1 cellular context compared by ENCODE assay signal in the genomic region with DNA sequence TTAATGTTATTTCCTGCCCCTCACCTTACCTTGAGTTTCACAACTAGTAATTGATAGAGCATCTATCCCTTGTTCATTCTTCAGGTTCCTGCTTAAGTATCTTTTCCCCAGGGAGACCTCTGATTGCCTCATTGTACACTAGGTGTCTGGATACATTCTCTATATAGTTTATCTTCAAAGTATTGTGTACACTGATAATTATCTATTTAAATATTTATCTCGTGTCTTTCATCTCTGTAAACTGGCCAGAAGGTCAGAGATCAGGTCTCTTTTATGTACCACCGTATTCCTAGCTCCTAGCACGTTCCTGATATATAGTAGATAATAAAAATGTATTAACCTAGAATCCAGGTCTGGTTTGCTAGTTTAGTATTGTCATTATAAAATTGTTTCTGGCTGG.
TF ChIP-seq lines count a peak whose summit lies in the region.

No MANE protein-coding gene starts in this region.

TF ChIP-seq in HepG2, 621 proteins besides CTCF, POLR2A, EP300 and RAD21:
- no peak for TF ChIP-seq ZNF101 (CRISPR knock-in tag; IDR thresholded peaks at IDR 0.05; ENCODE audit: borderline replicate concordance, low read depth)
- no peak for TF ChIP-seq SOX13 (IDR thresholded peaks at IDR 0.05)
- peak in 1 of 2 experiments; percentile 22; a peak in 1 of 4 replicates for TF ChIP-seq SOX13 (CRISPR knock-in tag; conservative IDR thresholded peaks at IDR 0.05 in 1 of 2, IDR thresholded peaks at IDR 0.05 in 1 of 2)
- TF ChIP-seq MBNL3 (CRISPR knock-in tag; conservative IDR thresholded peaks at IDR 0.05), result no peak
- TF ChIP-seq STAG1 (CRISPR knock-in tag; IDR thresholded peaks at IDR 0.05), result no peak
- no peak for TF ChIP-seq YEATS4 (CRISPR knock-in tag; IDR thresholded peaks at IDR 0.05; ENCODE audit: borderline replicate concordance)
- peak; percentile 61; the same call in 1 of the 2 replicates for TF ChIP-seq ISL2 (CRISPR knock-in tag; IDR thresholded peaks at IDR 0.05)
- TF ChIP-seq NFE2L2 (IDR thresholded peaks at IDR 0.05; ENCODE audit: low read length), result no peak
- TF ChIP-seq CREM (IDR thresholded peaks at IDR 0.05), result peak; percentile 17; the same call in 1 of the 2 replicates
- TF ChIP-seq CREM (CRISPR knock-in tag; IDR thresholded peaks at IDR 0.05), result no peak
- no peak for TF ChIP-seq ZBTB7B (CRISPR knock-in tag; IDR thresholded peaks at IDR 0.05)
- 0 out of 2 replicates have a peak, but pooled peaks have one; percentile 21 for TF ChIP-seq RARA (CRISPR knock-in tag; IDR thresholded peaks at IDR 0.05)
- no peak for TF ChIP-seq ZNF788 (CRISPR knock-in tag; IDR thresholded peaks at IDR 0.05; ENCODE audit: borderline replicate concordance)
- TF ChIP-seq ZFP62 (CRISPR knock-in tag; IDR thresholded peaks at IDR 0.05), result no peak
- TF ChIP-seq GPN1 (CRISPR knock-in tag; IDR thresholded peaks at IDR 0.05; ENCODE audit: borderline replicate concordance), result no peak
- no peak for TF ChIP-seq SALL1 (CRISPR knock-in tag; IDR thresholded peaks at IDR 0.05)
- TF ChIP-seq SOX6 (IDR thresholded peaks at IDR 0.05), result no peak
- TF ChIP-seq SOX6 (CRISPR knock-in tag; IDR thresholded peaks at IDR 0.05), result 0 out of 2 replicates have a peak, but pooled peaks have one; percentile 17
- TF ChIP-seq TCF7 (IDR thresholded peaks at IDR 0.05; ENCODE audit: low read depth), result peak; percentile 48; the same call in 1 of the 2 replicates
- TF ChIP-seq, protein P1, sequence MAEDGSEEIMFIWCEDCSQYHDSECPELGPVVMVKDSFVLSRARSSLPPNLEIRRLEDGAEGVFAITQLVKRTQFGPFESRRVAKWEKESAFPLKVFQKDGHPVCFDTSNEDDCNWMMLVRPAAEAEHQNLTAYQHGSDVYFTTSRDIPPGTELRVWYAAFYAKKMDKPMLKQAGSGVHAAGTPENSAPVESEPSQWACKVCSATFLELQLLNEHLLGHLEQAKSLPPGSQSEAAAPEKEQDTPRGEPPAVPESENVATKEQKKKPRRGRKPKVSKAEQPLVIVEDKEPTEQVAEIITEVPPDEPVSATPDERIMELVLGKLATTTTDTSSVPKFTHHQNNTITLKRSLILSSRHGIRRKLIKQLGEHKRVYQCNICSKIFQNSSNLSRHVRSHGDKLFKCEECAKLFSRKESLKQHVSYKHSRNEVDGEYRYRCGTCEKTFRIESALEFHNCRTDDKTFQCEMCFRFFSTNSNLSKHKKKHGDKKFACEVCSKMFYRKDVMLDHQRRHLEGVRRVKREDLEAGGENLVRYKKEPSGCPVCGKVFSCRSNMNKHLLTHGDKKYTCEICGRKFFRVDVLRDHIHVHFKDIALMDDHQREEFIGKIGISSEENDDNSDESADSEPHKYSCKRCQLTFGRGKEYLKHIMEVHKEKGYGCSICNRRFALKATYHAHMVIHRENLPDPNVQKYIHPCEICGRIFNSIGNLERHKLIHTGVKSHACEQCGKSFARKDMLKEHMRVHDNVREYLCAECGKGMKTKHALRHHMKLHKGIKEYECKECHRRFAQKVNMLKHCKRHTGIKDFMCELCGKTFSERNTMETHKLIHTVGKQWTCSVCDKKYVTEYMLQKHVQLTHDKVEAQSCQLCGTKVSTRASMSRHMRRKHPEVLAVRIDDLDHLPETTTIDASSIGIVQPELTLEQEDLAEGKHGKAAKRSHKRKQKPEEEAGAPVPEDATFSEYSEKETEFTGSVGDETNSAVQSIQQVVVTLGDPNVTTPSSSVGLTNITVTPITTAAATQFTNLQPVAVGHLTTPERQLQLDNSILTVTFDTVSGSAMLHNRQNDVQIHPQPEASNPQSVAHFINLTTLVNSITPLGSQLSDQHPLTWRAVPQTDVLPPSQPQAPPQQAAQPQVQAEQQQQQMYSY (CRISPR knock-in tag; IDR thresholded peaks at IDR 0.05), result no peak
- no peak for TF ChIP-seq HES4 (CRISPR knock-in tag; IDR thresholded peaks at IDR 0.05; ENCODE audit: borderline replicate concordance)
- TF ChIP-seq, protein P2, sequence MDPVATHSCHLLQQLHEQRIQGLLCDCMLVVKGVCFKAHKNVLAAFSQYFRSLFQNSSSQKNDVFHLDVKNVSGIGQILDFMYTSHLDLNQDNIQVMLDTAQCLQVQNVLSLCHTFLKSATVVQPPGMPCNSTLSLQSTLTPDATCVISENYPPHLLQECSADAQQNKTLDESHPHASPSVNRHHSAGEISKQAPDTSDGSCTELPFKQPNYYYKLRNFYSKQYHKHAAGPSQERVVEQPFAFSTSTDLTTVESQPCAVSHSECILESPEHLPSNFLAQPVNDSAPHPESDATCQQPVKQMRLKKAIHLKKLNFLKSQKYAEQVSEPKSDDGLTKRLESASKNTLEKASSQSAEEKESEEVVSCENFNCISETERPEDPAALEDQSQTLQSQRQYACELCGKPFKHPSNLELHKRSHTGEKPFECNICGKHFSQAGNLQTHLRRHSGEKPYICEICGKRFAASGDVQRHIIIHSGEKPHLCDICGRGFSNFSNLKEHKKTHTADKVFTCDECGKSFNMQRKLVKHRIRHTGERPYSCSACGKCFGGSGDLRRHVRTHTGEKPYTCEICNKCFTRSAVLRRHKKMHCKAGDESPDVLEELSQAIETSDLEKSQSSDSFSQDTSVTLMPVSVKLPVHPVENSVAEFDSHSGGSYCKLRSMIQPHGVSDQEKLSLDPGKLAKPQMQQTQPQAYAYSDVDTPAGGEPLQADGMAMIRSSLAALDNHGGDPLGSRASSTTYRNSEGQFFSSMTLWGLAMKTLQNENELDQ (CRISPR knock-in tag; IDR thresholded peaks at IDR 0.05; ENCODE audit: borderline replicate concordance), result no peak
- TF ChIP-seq ZFP36L1 (CRISPR knock-in tag; IDR thresholded peaks at IDR 0.05), result no peak
- TF ChIP-seq NR2F6 (IDR thresholded peaks at IDR 0.05), result peak; percentile 64
- TF ChIP-seq NR2F6 (CRISPR knock-in tag; IDR thresholded peaks at IDR 0.05), result peak; percentile 30; the same call in 1 of the 2 replicates
- TF ChIP-seq, protein P3, sequence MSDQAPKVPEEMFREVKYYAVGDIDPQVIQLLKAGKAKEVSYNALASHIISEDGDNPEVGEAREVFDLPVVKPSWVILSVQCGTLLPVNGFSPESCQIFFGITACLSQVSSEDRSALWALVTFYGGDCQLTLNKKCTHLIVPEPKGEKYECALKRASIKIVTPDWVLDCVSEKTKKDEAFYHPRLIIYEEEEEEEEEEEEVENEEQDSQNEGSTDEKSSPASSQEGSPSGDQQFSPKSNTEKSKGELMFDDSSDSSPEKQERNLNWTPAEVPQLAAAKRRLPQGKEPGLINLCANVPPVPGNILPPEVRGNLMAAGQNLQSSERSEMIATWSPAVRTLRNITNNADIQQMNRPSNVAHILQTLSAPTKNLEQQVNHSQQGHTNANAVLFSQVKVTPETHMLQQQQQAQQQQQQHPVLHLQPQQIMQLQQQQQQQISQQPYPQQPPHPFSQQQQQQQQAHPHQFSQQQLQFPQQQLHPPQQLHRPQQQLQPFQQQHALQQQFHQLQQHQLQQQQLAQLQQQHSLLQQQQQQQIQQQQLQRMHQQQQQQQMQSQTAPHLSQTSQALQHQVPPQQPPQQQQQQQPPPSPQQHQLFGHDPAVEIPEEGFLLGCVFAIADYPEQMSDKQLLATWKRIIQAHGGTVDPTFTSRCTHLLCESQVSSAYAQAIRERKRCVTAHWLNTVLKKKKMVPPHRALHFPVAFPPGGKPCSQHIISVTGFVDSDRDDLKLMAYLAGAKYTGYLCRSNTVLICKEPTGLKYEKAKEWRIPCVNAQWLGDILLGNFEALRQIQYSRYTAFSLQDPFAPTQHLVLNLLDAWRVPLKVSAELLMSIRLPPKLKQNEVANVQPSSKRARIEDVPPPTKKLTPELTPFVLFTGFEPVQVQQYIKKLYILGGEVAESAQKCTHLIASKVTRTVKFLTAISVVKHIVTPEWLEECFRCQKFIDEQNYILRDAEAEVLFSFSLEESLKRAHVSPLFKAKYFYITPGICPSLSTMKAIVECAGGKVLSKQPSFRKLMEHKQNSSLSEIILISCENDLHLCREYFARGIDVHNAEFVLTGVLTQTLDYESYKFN (CRISPR knock-in tag; conservative IDR thresholded peaks at IDR 0.05), result 0 out of 2 replicates have a peak, but pooled peaks have one; percentile 18
- TF ChIP-seq NCOA2 (CRISPR knock-in tag; IDR thresholded peaks at IDR 0.05), result peak; percentile 34; the same call in 1 of the 2 replicates
